In the genomic region with DNA sequence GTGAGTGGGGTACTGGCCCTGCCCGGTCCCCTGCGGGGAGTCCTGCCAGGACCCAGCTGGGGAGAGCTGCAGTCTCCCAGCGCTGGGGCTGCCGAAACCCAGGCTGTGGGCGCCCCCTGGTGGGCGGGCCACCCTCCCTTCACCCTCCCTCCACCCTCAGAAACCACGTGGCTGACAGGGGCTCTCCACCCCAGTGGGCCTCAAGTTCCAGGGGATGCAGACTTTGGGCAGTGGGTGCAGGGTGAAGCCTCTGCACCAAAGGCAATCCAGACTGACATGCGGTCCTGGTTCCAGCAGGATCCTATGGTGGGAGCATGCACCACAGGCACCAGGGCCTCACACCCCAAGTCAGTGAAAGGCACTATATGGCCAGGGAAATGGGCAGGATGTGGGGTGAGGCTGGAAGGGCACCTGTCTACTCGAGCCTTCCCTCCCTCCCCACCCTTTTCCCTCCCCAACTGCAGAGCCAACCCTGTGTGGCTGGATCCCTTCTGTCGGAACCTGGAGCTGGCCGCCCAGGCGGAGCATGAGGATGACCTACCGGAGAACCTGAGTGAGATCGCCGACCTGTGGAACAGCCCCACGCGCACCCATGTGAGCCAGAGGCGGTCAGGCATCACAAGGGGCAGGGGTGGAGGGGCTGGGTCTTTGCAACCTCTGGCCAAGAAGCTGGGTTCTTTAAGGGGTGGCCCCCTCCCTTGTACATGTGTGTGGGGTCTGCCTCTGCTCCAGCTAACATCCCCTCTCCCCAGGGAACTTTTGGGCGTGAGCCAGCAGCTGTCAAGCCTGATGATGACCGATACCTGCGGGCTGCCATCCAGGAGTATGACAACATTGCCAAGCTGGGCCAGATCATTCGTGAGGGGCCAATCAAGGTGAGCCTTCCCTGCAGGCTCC, we compare ENCODE assay signal across 9 cellular contexts. TPM values are rescaled to one million over a fixed set of nuclear protein-coding genes. Genes with fewer than 3 reads are reported as not detected.
DNase-seq lines count a peak whose midpoint lies in the region; ATAC-seq and TF ChIP-seq lines count a peak whose summit lies in the region.
"Had no signal": no experiment of that assay in that cellular context is flagged by ENCODE, and none has a peak within 500 bp of the region (broad histone marks: within the 10 kb centered on the region; RNA-seq: fewer than 3 reads in every experiment).

No MANE protein-coding gene starts in this region.

- no peaks in the 10 kb centered on the region for H3K9me3 ChIP-seq in cardiac muscle cell (ENCODE audit: low read depth)
- H3K9me3 ChIP-seq: BLaER1 treated with 17β-estradiol and CSF1 and Interleukin-3, amounts not matched to agents 10 nM and 100 nM had no signal

- H3K4me3 ChIP-seq in cardiac muscle cell (no peak overlapping the region), retinal pigment epithelial cell (ENCODE audit: low read length) (no peak overlapping the region)
- H3K4me3 ChIP-seq: BLaER1 treated with 17β-estradiol and CSF1 and Interleukin-3, amounts not matched to agents 10 nM and 100 nM had no signal

- DNase-seq in NCI-H146 (lab: John Stamatoyannopoulos, UW) (peak; percentile 38), NCI-H146 treated with DMSO at 0.1 percent for 48 hours (lab: John Stamatoyannopoulos, UW; ENCODE audit: unreplicated experiment) (no peak), HPDE6-E6E7 (ENCODE audit: extremely low spot score) (peak; percentile 66), cardiac muscle cell (ENCODE audit: low read depth in 1 of 2, low spot score in 1 of 2) (peak; percentile 70 to 73), retinal pigment epithelial cell (ENCODE audit: low read depth) (no peak)
- peak; percentile 77 for DNase-seq in activated naive CD4-positive, alpha-beta T cell treated with Interleukin-2 at 50 U/mL for 16 hours

- H3K27me3 ChIP-seq in cardiac muscle cell: no peaks in the 10 kb centered on the region
- H3K27me3 ChIP-seq: BLaER1 treated with 17β-estradiol and CSF1 and Interleukin-3, amounts not matched to agents 10 nM and 100 nM had no signal

- TF ChIP-seq CTCF in cardiac muscle cell (IDR thresholded peaks at IDR 0.05; ENCODE audit: low read depth, low read length) (peak; percentile 89), retinal pigment epithelial cell (conservative IDR thresholded peaks at IDR 0.05; ENCODE audit: low read depth, low read length) (peak; percentile 85)

- H3K36me3 ChIP-seq in cardiac muscle cell: peaks cover 11% of the 10 kb centered on the region

- H3K27ac ChIP-seq in cardiac muscle cell: no peak overlapping the region

- no peaks in the 10 kb centered on the region for H3K4me1 ChIP-seq in cardiac muscle cell (ENCODE audit: low read depth)

- ATAC-seq in SK-N-SH treated with all-trans-retinoic acid at 6 μM for 48 hours (peak; percentile 89), GM21717 (IDR thresholded peaks at IDR 0.05; ENCODE audit: unreplicated experiment) (no peak)

TF ChIP-seq in SK-N-SH treated with all-trans-retinoic acid at 6 μM for 48 hours, 23 proteins besides CTCF, POLR2A, EP300 and RAD21:
- no peak for TF ChIP-seq ISL1 (CRISPR knock-in tag; IDR thresholded peaks at IDR 0.05)
- TF ChIP-seq TCF4 (CRISPR knock-in tag; IDR thresholded peaks at IDR 0.05; ENCODE audit: borderline replicate concordance): no peak
- TF ChIP-seq ESRRG (CRISPR knock-in tag; IDR thresholded peaks at IDR 0.05): no peak

RNA-seq across cellular contexts. Expression of a gene that starts 38.8 kb away (rescaled TPM):
- total RNA-seq in cardiac muscle cell: 554 and 624 TPM in 2 replicates
- 844 and 1,063 TPM in 2 replicates for polyA plus RNA-seq in cardiac muscle cell

RNA-seq across cellular contexts. Expression of a gene that starts 38.9 kb away (rescaled TPM):
- 1.3 and 1.7 TPM in 2 replicates for total RNA-seq in cardiac muscle cell
- 1.5 and 1.8 TPM in 2 replicates for polyA plus RNA-seq in cardiac muscle cell

Comparison
In these comparisons a context has a peak if more than half of its experiments do, and no peak if none do; other contexts are left out.
1. DNase-seq: peak in NCI-H146 (single experiment), HPDE6-E6E7 (single experiment), activated naive CD4-positive, alpha-beta T cell treated with Interleukin-2 at 50 U/mL for 16 hours (single experiment) and cardiac muscle cell (2 of 2); none in NCI-H146 treated with DMSO at 0.1 percent for 48 hours (single experiment) and retinal pigment epithelial cell (single experiment).